Comparison of ENCODE assay signal across 1 cellular context in the genomic region with DNA sequence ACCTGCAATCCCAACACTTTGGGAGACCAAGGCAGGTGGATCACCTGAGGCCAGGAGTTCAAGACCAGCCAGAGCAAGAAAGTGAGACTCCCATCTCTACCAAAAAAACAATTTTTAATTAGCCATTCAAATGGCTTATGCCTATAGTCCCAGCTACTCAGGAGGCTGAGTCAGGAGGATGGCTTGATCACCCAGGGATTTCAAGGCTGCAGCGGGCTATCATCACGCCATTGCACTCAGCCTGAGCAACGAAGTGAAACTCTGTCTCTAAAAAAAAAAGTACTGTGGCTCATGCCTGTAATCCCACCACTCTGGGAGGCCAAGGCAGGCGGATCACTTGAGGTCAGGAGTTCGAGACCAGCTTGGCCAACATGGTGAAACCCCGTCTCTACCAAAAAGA.
A peak's percentile ranks its signal among the peaks of the same experiment; 100 is the strongest.
TF ChIP-seq lines count a peak whose summit lies in the region.

No MANE protein-coding gene starts in this region.

TF ChIP-seq in HepG2, 621 proteins besides CTCF, POLR2A, EP300 and RAD21:
- TF ChIP-seq, protein P1, sequence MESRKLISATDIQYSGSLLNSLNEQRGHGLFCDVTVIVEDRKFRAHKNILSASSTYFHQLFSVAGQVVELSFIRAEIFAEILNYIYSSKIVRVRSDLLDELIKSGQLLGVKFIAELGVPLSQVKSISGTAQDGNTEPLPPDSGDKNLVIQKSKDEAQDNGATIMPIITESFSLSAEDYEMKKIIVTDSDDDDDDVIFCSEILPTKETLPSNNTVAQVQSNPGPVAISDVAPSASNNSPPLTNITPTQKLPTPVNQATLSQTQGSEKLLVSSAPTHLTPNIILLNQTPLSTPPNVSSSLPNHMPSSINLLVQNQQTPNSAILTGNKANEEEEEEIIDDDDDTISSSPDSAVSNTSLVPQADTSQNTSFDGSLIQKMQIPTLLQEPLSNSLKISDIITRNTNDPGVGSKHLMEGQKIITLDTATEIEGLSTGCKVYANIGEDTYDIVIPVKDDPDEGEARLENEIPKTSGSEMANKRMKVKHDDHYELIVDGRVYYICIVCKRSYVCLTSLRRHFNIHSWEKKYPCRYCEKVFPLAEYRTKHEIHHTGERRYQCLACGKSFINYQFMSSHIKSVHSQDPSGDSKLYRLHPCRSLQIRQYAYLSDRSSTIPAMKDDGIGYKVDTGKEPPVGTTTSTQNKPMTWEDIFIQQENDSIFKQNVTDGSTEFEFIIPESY (CRISPR knock-in tag; IDR thresholded peaks at IDR 0.05), result 0 out of 2 replicates have a peak, but pooled peaks have one; percentile 10
